In genomic region chr6:151391021-151391470, GRCh38 we compare ENCODE assay signal across 8 cellular contexts. TPM values are rescaled to one million over a fixed set of nuclear protein-coding genes. Genes with fewer than 3 reads are reported as not detected.
A peak's percentile ranks its signal among the peaks of the same experiment; 100 is the strongest.
DNase-seq lines count a peak whose midpoint lies in the region; ATAC-seq and TF ChIP-seq lines count a peak whose summit lies in the region.

No MANE protein-coding gene starts in this region.

- H3K4me1 Mint-ChIP-seq in CD4-positive, alpha-beta T cell (ENCODE audit: low read depth) = peaks cover 75% of the 10 kb centered on the region
- peaks cover 63% of the 10 kb centered on the region for H3K4me1 Mint-ChIP-seq in activated naive CD8-positive, alpha-beta T cell treated with anti-CD3 and anti-CD28 coated beads, Interleukin-2, amount 50 U/mL, for 24 hours

- peak; percentile 74 to 86 (median 80) for DNase-seq in CD4-positive, alpha-beta T cell
- peak; percentile 38 for DNase-seq in HT-29 (ENCODE audit: low spot score)
- DNase-seq in activated naive CD8-positive, alpha-beta T cell treated with anti-CD3 and anti-CD28 coated beads, Interleukin-2, amount 50 U/mL, for 24 hours = peak; percentile 83
- peak; percentile 91 for DNase-seq in cardiac septum (ENCODE audit: low spot score)
- peak; percentile 35 to 64 for DNase-seq in trophoblast cell
- peak; percentile 83 for DNase-seq in transverse colon

- in situ Hi-C loops in transverse colon (cut with MboI; ENCODE audit: low pct_ligation_motif_present in 1 of 4, low pct_unique_long_range_greater_than_20kb in 1 of 4, low sequenced_read_pairs in 3 of 4) = no loop called here

- TF ChIP-seq POLR2A in transverse colon (IDR thresholded peaks at IDR 0.05) = no peak

- H2AFZ ChIP-seq in SU-DHL-6 (ENCODE audit: low read depth, low read length, severe bottlenecking) = no peak overlapping the region
- H2AFZ ChIP-seq in trophoblast cell (ENCODE audit: insufficient read depth, low read length, poor library complexity) = peak overlapping the region; percentile 97

- H3K4me2 ChIP-seq in SU-DHL-6 (ENCODE audit: low read depth, low read length, poor library complexity, severe bottlenecking) (peak overlapping the region; percentile 55), trophoblast cell (ENCODE audit: low read length) (peak overlapping the region; percentile 63)

- POLR2A ChIA-PET in CD4-positive, alpha-beta T cell (lab: Charles Lee) = interaction anchor here (0.6 to 4.2 kb wide), 23 partner anchors 8 to 919 kb away, joined by 3 to 108 read pairs (median 7); partner anchors contain the start of gene RMND1

- peaks cover 29% of the 10 kb centered on the region for H3K36me3 Mint-ChIP-seq in CD4-positive, alpha-beta T cell (ENCODE audit: low read depth)
- peaks cover 26% of the 10 kb centered on the region for H3K36me3 Mint-ChIP-seq in activated naive CD8-positive, alpha-beta T cell treated with anti-CD3 and anti-CD28 coated beads, Interleukin-2, amount 50 U/mL, for 24 hours (ENCODE audit: low read depth)

- H3K36me3 ChIP-seq in SU-DHL-6 (ENCODE audit: low read length) (peaks cover 16% of the 10 kb centered on the region; the same call in 1 of the 2 replicates), trophoblast cell (ENCODE audit: control insufficient read depth in 1 of 2, insufficient read depth in 2 of 2, low read length in 2 of 2) (peaks cover 1 to 5% of the 10 kb centered on the region in 2 experiments), transverse colon (no peaks in the 10 kb centered on the region)

- H4K91ac ChIP-seq in trophoblast cell (ENCODE audit: low read depth, low read length) = peak overlapping the region; percentile 96

- H3F3A ChIP-seq in SU-DHL-6 (ENCODE audit: insufficient read depth) = peaks cover 23% of the 10 kb centered on the region

- peaks cover 4% of the 10 kb centered on the region for H3K27me3 Mint-ChIP-seq in CD4-positive, alpha-beta T cell
- H3K27me3 Mint-ChIP-seq in activated naive CD8-positive, alpha-beta T cell treated with anti-CD3 and anti-CD28 coated beads, Interleukin-2, amount 50 U/mL, for 24 hours = no peaks in the 10 kb centered on the region

- no peaks in the 10 kb centered on the region for H3K9me2 ChIP-seq in SU-DHL-6 (replicated peaks; ENCODE audit: insufficient read depth, low read length)

- H3K4me1 ChIP-seq in trophoblast cell (ENCODE audit: control insufficient read depth in 1 of 2, insufficient read depth in 2 of 2, low read length in 2 of 2) = peaks cover 0 to 3% of the 10 kb centered on the region in 2 experiments
- peaks cover 16 to 58% (median 29%) of the 10 kb centered on the region in 4 donors for H3K4me1 ChIP-seq in transverse colon

- peaks cover 84% of the 10 kb centered on the region for H3K79me2 ChIP-seq in SU-DHL-6 (ENCODE audit: insufficient read depth, low read length)
- H3K79me2 ChIP-seq in trophoblast cell (ENCODE audit: control insufficient read depth, insufficient read depth, low read length, poor library complexity) = peaks cover 27% of the 10 kb centered on the region

- TF ChIP-seq EP300 in transverse colon (IDR thresholded peaks at IDR 0.05; ENCODE audit: low read depth) = no peak

- H3K9ac ChIP-seq in SU-DHL-6 (ENCODE audit: low read length) = peak overlapping the region; percentile 100
- peak overlapping the region; percentile 93 for H3K9ac ChIP-seq in trophoblast cell (ENCODE audit: low read length)

- no peaks in the 10 kb centered on the region for H3K9me3 Mint-ChIP-seq in CD4-positive, alpha-beta T cell
- no peaks in the 10 kb centered on the region for H3K9me3 Mint-ChIP-seq in activated naive CD8-positive, alpha-beta T cell treated with anti-CD3 and anti-CD28 coated beads, Interleukin-2, amount 50 U/mL, for 24 hours

- peaks cover 22% of the 10 kb centered on the region for H3K79me1 ChIP-seq in trophoblast cell (ENCODE audit: low read length)

- ATAC-seq in CD4-positive, alpha-beta T cell (ENCODE audit: poor library complexity) = peak; percentile 5
- ATAC-seq in GM19455 (IDR thresholded peaks at IDR 0.05; ENCODE audit: unreplicated experiment) = peak; percentile 19
- no peak for ATAC-seq in activated naive CD8-positive, alpha-beta T cell treated with anti-CD3 and anti-CD28 coated beads, Interleukin-2, amount 50 U/mL, for 24 hours

- H3K9me3 ChIP-seq in CD4-positive, alpha-beta T cell (ENCODE audit: control insufficient read depth, low read length) = no peaks in the 10 kb centered on the region
- no peaks in the 10 kb centered on the region for H3K9me3 ChIP-seq in SU-DHL-6 (ENCODE audit: insufficient read depth, low read length)
- no peaks in the 10 kb centered on the region for H3K9me3 ChIP-seq in trophoblast cell (ENCODE audit: insufficient read depth, low read depth, low read length)
- H3K9me3 ChIP-seq in transverse colon = no peaks in the 10 kb centered on the region

- peak overlapping the region; percentile 74 for H2BK12ac ChIP-seq in trophoblast cell (ENCODE audit: low read length)

- peak overlapping the region; percentile 100 for H2BK5ac ChIP-seq in trophoblast cell (ENCODE audit: low read depth, low read length, poor library complexity)

- peak overlapping the region; percentile 63 for H4K12ac ChIP-seq in trophoblast cell (ENCODE audit: low read depth, low read length)

- H3K23ac ChIP-seq in trophoblast cell (ENCODE audit: low read length) = no peak overlapping the region

- peak overlapping the region; percentile 99 for H3K4me3 Mint-ChIP-seq in CD4-positive, alpha-beta T cell
- H3K4me3 Mint-ChIP-seq in activated naive CD8-positive, alpha-beta T cell treated with anti-CD3 and anti-CD28 coated beads, Interleukin-2, amount 50 U/mL, for 24 hours = peak overlapping the region; percentile 90

- H3K27me3 ChIP-seq in CD4-positive, alpha-beta T cell (ENCODE audit: control insufficient read depth, insufficient read depth, low read length) = no peaks in the 10 kb centered on the region
- no peaks in the 10 kb centered on the region for H3K27me3 ChIP-seq in SU-DHL-6 (ENCODE audit: low read length)
- no peaks in the 10 kb centered on the region for H3K27me3 ChIP-seq in trophoblast cell (ENCODE audit: insufficient read depth, low read length)
- no peaks in the 10 kb centered on the region for H3K27me3 ChIP-seq in transverse colon

- peak overlapping the region; percentile 90 for H3K14ac ChIP-seq in trophoblast cell (ENCODE audit: low read length)

- no CpG with 5 or more reads among the region's 53 CpGs for WGBS in trophoblast cell (ENCODE audit: extremely low coverage, insufficient coverage, insufficient read length)
- 2% methylated on average over 9 of the region's 53 CpGs; no CpG with 5 or more reads in 1 of the 2 donors for WGBS in transverse colon (ENCODE audit: low coverage in 1 of 2), 2 donors

- H2AK5ac ChIP-seq in trophoblast cell (ENCODE audit: low read length) = peak overlapping the region; percentile 99

- peaks cover 16% of the 10 kb centered on the region; the same call in 1 of the 2 replicates for H4K20me1 ChIP-seq in SU-DHL-6 (ENCODE audit: low read depth, low read length)

- H3K4me3 ChIP-seq in SU-DHL-6 (ENCODE audit: insufficient read depth, low read length, poor library complexity, severe bottlenecking) (peak overlapping the region; percentile 91), trophoblast cell (ENCODE audit: low read depth, low read length) (peak overlapping the region; percentile 98), transverse colon (peak overlapping the region; percentile 90 to 98 (median 96))

- peak overlapping the region; percentile 99 for H3K27ac ChIP-seq in CD4-positive, alpha-beta T cell (ENCODE audit: low read depth, low read length)
- H3K27ac ChIP-seq in SU-DHL-6 (ENCODE audit: low read depth, low read length) = peak overlapping the region; percentile 98
- H3K27ac ChIP-seq in trophoblast cell (ENCODE audit: low read depth, low read length) = peak overlapping the region; percentile 100
- H3K27ac ChIP-seq in transverse colon = peak overlapping the region; percentile 97 to 100 (median 100)

- peak overlapping the region; percentile 99 for H4K8ac ChIP-seq in trophoblast cell (ENCODE audit: low read depth, low read length)

- peak overlapping the region; percentile 99 for H3K18ac ChIP-seq in trophoblast cell (ENCODE audit: low read length)

- peak overlapping the region; percentile 98 for H3K27ac Mint-ChIP-seq in CD4-positive, alpha-beta T cell
- no peak overlapping the region for H3K27ac Mint-ChIP-seq in activated naive CD8-positive, alpha-beta T cell treated with anti-CD3 and anti-CD28 coated beads, Interleukin-2, amount 50 U/mL, for 24 hours

- H3K4ac ChIP-seq in trophoblast cell (ENCODE audit: low read depth, low read length) = peak overlapping the region; percentile 99

- CTCF ChIA-PET in CD4-positive, alpha-beta T cell (lab: Charles Lee) = interaction anchor here (0.9 to 1.3 kb wide), 2 partner anchors 15 to 66 kb away, joined by 3 to 4 read pairs; no protein-coding TSS in a partner anchor

- peak overlapping the region; percentile 95 for H2BK120ac ChIP-seq in trophoblast cell (ENCODE audit: insufficient read depth, low read length, poor library complexity)

- intact Hi-C loops in CD4-positive, alpha-beta T cell (cut with DNase I, micrococcal nuclease) = no loop called here
- intact Hi-C loops in cardiac septum (cut with DNase I) (no loop called here), transverse colon (cut with DNase I; ENCODE audit: low total_unique reads) (loop anchor here (10.0 kb wide), 1 partner anchor 54 kb away; no protein-coding TSS in a partner anchor)

- TF ChIP-seq CTCF in CD4-positive, alpha-beta T cell (IDR thresholded peaks at IDR 0.05) = no peak
- TF ChIP-seq CTCF in SU-DHL-6 (IDR thresholded peaks at IDR 0.05; ENCODE audit: insufficient read depth, low read length, poor library complexity, severe bottlenecking) (no peak), transverse colon (IDR thresholded peaks at IDR 0.05) (no peak)

RNA-seq across cellular contexts. Expression of gene ZBTB2, which starts 0.3 kb away (rescaled TPM):
- total RNA-seq in CD4-positive, alpha-beta T cell = 10 to 100 TPM; 18.6 to 19.1 TPM
- 20.3 TPM in 2 replicates for total RNA-seq in HT-29 (2014; rRNA removed; shearing (Covaris generic))
- total RNA-seq in cardiac septum = 8.0 TPM
- polyA plus RNA-seq in trophoblast cell (2013) = 26.4 and 27.4 TPM in 2 replicates
- total RNA-seq in transverse colon = 1 to 10 TPM; 2.4 to 9.6 (median 7.6) TPM

Comparison
In these comparisons a context has a peak if more than half of its experiments do, and no peak if none do; other contexts are left out.
1. DNase-seq: peak in every context shown above with its lines; median percentile 91 in cardiac septum; 83 in activated naive CD8-positive, alpha-beta T cell treated with anti-CD3 and anti-CD28 coated beads, Interleukin-2, amount 50 U/mL, for 24 hours; 83 in transverse colon; 80 in CD4-positive, alpha-beta T cell; 50 in trophoblast cell; 38 in HT-29.